14 cellular contexts compared by ENCODE assay signal in genomic region chr7:32056767-32057166, GRCh38. TPM values are rescaled to one million over a fixed set of nuclear protein-coding genes. Genes with fewer than 3 reads are reported as not detected.
DNase-seq lines count a peak whose midpoint lies in the region; ATAC-seq and TF ChIP-seq lines count a peak whose summit lies in the region.
"Had no signal": no experiment of that assay in that cellular context is flagged by ENCODE, and none has a peak within 500 bp of the region (broad histone marks: within the 10 kb centered on the region; RNA-seq: fewer than 3 reads in every experiment).

No MANE protein-coding gene starts in this region.

- H3K27ac Mint-ChIP-seq in osteocyte (ENCODE audit: unreplicated experiment) = peak overlapping the region; percentile 57
- H3K27ac Mint-ChIP-seq: B cell; CD8-positive, alpha-beta T cell; H9 had no signal

- H3K4me3 Mint-ChIP-seq in osteocyte (ENCODE audit: unreplicated experiment) = no peak overlapping the region
- H3K4me3 Mint-ChIP-seq: B cell; CD8-positive, alpha-beta T cell; H9 had no signal

- intact Hi-C loops in Right ventricle myocardium superior (cut with DNase I) (no loop called here), cardiac septum (cut with DNase I) (loop anchor here (5.0 kb wide), 1 partner anchor 174 kb away; no protein-coding TSS in a partner anchor), left cardiac atrium (cut with DNase I) (no loop called here)

- no peak for TF ChIP-seq CTCF in osteocyte (IDR thresholded peaks at IDR 0.05)

- ATAC-seq in Right ventricle myocardium superior (ENCODE audit: poor library complexity) (peak; percentile 74), left cardiac atrium (peak; percentile 56 to 65), HG03439 (IDR thresholded peaks at IDR 0.05; ENCODE audit: unreplicated experiment) (no peak)
- ATAC-seq: CD8-positive, alpha-beta T cell; HepG2 had no signal

- no peaks in the 10 kb centered on the region for H3K27me3 Mint-ChIP-seq in osteocyte (ENCODE audit: unreplicated experiment)

- H3K36me3 Mint-ChIP-seq in osteocyte (ENCODE audit: unreplicated experiment) = peaks cover 34% of the 10 kb centered on the region
- H3K36me3 Mint-ChIP-seq: CD8-positive, alpha-beta T cell had no signal

- H3K9me3 Mint-ChIP-seq in osteocyte (ENCODE audit: unreplicated experiment) = no peaks in the 10 kb centered on the region
- H3K9me3 Mint-ChIP-seq: CD8-positive, alpha-beta T cell; H9 had no signal

- DNase-seq in Right ventricle myocardium superior (no peak), cardiac septum (ENCODE audit: low spot score) (no peak), left cardiac atrium (no peak), osteocyte (ENCODE audit: extremely low spot score, unreplicated experiment) (no peak), NCI-H446 (lab: John Stamatoyannopoulos, UW) (no peak), NCI-H2107 (lab: John Stamatoyannopoulos, UW) (no peak)
- DNase-seq: Calu3; CD8-positive, alpha-beta T cell; DMS79 treated with DMSO at 0.1 percent for 48 hours; GF-D8; H9 had no signal

- H3K4me1 Mint-ChIP-seq in osteocyte (ENCODE audit: unreplicated experiment) = peaks cover 68% of the 10 kb centered on the region
- H3K4me1 Mint-ChIP-seq: B cell had no signal

RNA-seq across cellular contexts. Expression of gene PDE1C, which starts 13.4 kb away (rescaled TPM):
- total RNA-seq in Right ventricle myocardium superior (181 TPM), cardiac septum (220 TPM), left cardiac atrium (10 to 100 TPM; 44.2 to 50.8 TPM), osteocyte (187 and 193 TPM in 2 replicates)
- total RNA-seq: CD8-positive, alpha-beta T cell; HepG2 had no signal
